37 cellular contexts compared by ENCODE assay signal in genomic region chr9:89937051-89937450, GRCh38.
DNase-seq lines count a peak whose midpoint lies in the region; ATAC-seq, FAIRE-seq and TF ChIP-seq lines count a peak whose summit lies in the region.
"Had no signal": no experiment of that assay in that cellular context is flagged by ENCODE, and none has a peak within 500 bp of the region (broad histone marks: within the 10 kb centered on the region; RNA-seq: fewer than 3 reads in every experiment).

No MANE protein-coding gene starts in this region.

- in situ Hi-C loops in HepG2 (cut with HindIII; ENCODE audit: extremely low pct_ligation_motif_present, low pct_unique_long_range_greater_than_20kb), result no loop called here

- no peak for TF ChIP-seq RAD21 in HepG2 (CRISPR knock-in tag; IDR thresholded peaks at IDR 0.05)

- H3K27me3 ChIP-seq in thyroid gland, result no peaks in the 10 kb centered on the region
- no peaks in the 10 kb centered on the region for H3K27me3 ChIP-seq in vagina
- H3K27me3 ChIP-seq in HepG2 (ENCODE audit: control insufficient read depth in 1 of 2, insufficient read depth in 2 of 2, low read length in 2 of 2), result peaks cover 0 to 16% of the 10 kb centered on the region in 2 experiments; a peak in 2 of 5 replicates
- H3K27me3 ChIP-seq: BLaER1; BLaER1 treated with 17β-estradiol and CSF1 and Interleukin-3, amounts not matched to agents 10 nM and 100 nM had no signal

- H3K4me3 Mint-ChIP-seq in progenitor cell of endocrine pancreas (ENCODE audit: low read depth), result no peak overlapping the region
- H3K4me3 Mint-ChIP-seq: B cell; CD14-positive monocyte; CD4-positive, alpha-beta memory T cell; CD4-positive, alpha-beta T cell; CD4-positive, CD25-positive, alpha-beta regulatory T cell; CD8-positive, alpha-beta memory T cell; CD8-positive, alpha-beta T cell had no signal

- H3K27ac ChIP-seq in coronary artery, result no peak overlapping the region
- H3K27ac ChIP-seq in thyroid gland, result no peak overlapping the region
- peak overlapping the region; percentile 67 for H3K27ac ChIP-seq in vagina
- H3K27ac ChIP-seq in HepG2 (ENCODE audit: extremely low read length, insufficient read depth, low read length), result no peak overlapping the region
- H3K27ac ChIP-seq: 22Rv1; A549; BLaER1; BLaER1 treated with 17β-estradiol and CSF1 and Interleukin-3, amounts not matched to agents 10 nM and 100 nM; C4-2B had no signal

- H3K4me3 ChIP-seq in coronary artery (no peak overlapping the region), thyroid gland (replicated peaks in 1 of 3) (no peak overlapping the region), vagina (no peak overlapping the region), HepG2 (replicated peaks in 1 of 3; ENCODE audit: insufficient read depth in 1 of 3, low read depth in 2 of 3, low read length in 3 of 3) (no peak overlapping the region)
- H3K4me3 ChIP-seq: A549; BLaER1; BLaER1 treated with 17β-estradiol and CSF1 and Interleukin-3, amounts not matched to agents 10 nM and 100 nM had no signal

- H3K4me2 ChIP-seq in HepG2 (ENCODE audit: low read depth, low read length), result no peak overlapping the region
- H3K4me2 ChIP-seq: A549; BLaER1; BLaER1 treated with 17β-estradiol and CSF1 and Interleukin-3, amounts not matched to agents 10 nM and 100 nM had no signal

- peak; percentile 24 for DNase-seq in activated CD8-positive, alpha-beta memory T cell treated with anti-CD3 and anti-CD28 coated beads for 24 hours
- DNase-seq in activated CD8-positive, alpha-beta memory T cell treated with anti-CD3 and anti-CD28 coated beads, Interleukin-2, amount 50 U/mL, for 4 hours, result no peak
- DNase-seq in coronary artery (ENCODE audit: low spot score), result peak; percentile 52
- DNase-seq in thyroid gland, result peak; percentile 49 to 75
- DNase-seq in vagina (ENCODE audit: extremely low spot score in 2 of 2), result no peak
- DNase-seq in HepG2 (ENCODE audit: low spot score), result no peak
- DNase-seq in SW480 (ENCODE audit: low spot score), result no peak
- no peak for DNase-seq in progenitor cell of endocrine pancreas (ENCODE audit: low spot score, unreplicated experiment)
- DNase-seq: 8988T; ACHN; AML-193; BE2C; C1 segment of cervical spinal cord; Caco-2; Calu3; CD4-positive, alpha-beta memory T cell; CD4-positive, alpha-beta T cell; CD4-positive, CD25-positive, alpha-beta regulatory T cell; CD8-positive, alpha-beta memory T cell; CD8-positive, alpha-beta T cell; COR-L47; DMS 273 treated with DMSO at 0.1 percent for 48 hours; DMS153; DMS53; DMS79; DMS79 treated with DMSO at 0.1 percent for 48 hours; DND-41; EL had no signal

- H3K27ac Mint-ChIP-seq in progenitor cell of endocrine pancreas, result no peak overlapping the region
- H3K27ac Mint-ChIP-seq: B cell; CD4-positive, alpha-beta memory T cell; CD4-positive, alpha-beta T cell; CD4-positive, CD25-positive, alpha-beta regulatory T cell; CD8-positive, alpha-beta memory T cell; CD8-positive, alpha-beta T cell had no signal

- POLR2A ChIA-PET in HepG2 (lab: Yijun Ruan, JAX), result no interaction called here

- H3K27me3 Mint-ChIP-seq in progenitor cell of endocrine pancreas, result peaks cover 37% of the 10 kb centered on the region

- no TSS peak for BruUV-seq in HepG2 (replicated peaks; lab: Mats Ljungman, UMichigan)

- CTCF ChIA-PET in HepG2 (lab: Yijun Ruan, JAX; ENCODE audit: low intra/inter-chr PET ratio, low total read pairs), result no interaction called here

- TF ChIP-seq EP300 in HepG2 (IDR thresholded peaks at IDR 0.05; ENCODE audit: low read depth in 2 of 2, low read length in 2 of 2) (no peak), HepG2 (CRISPR knock-in tag; IDR thresholded peaks at IDR 0.05; ENCODE audit: borderline replicate concordance) (no peak)

- no peaks in the 10 kb centered on the region for H3K36me3 Mint-ChIP-seq in progenitor cell of endocrine pancreas (ENCODE audit: insufficient read depth)
- H3K36me3 Mint-ChIP-seq: CD14-positive monocyte; CD4-positive, alpha-beta memory T cell; CD4-positive, CD25-positive, alpha-beta regulatory T cell; CD8-positive, alpha-beta memory T cell; CD8-positive, alpha-beta T cell had no signal

- H3K9ac ChIP-seq in HepG2 (ENCODE audit: insufficient read depth, low read depth, low read length), result no peak overlapping the region
- H3K9ac ChIP-seq: BLaER1; BLaER1 treated with 17β-estradiol and CSF1 and Interleukin-3, amounts not matched to agents 10 nM and 100 nM had no signal

- H3K79me2 ChIP-seq in HepG2 (ENCODE audit: insufficient read depth, low read length), result no peaks in the 10 kb centered on the region

- ATAC-seq in HepG2, result no peak
- ATAC-seq: A549; CD8-positive, alpha-beta T cell had no signal

- intact Hi-C loops in thyroid gland (cut with DNase I), result no loop called here
- intact Hi-C loops in vagina (cut with DNase I), result no loop called here
- intact Hi-C loops in HepG2 (cut with micrococcal nuclease; ENCODE audit: unreplicated experiment), result no loop called here

- no peaks in the 10 kb centered on the region for H4K20me1 ChIP-seq in HepG2 (ENCODE audit: insufficient read depth, low read length)
- H4K20me1 ChIP-seq: BLaER1; BLaER1 treated with 17β-estradiol and CSF1 and Interleukin-3, amounts not matched to agents 10 nM and 100 nM had no signal

- no peaks in the 10 kb centered on the region for H3K9me3 Mint-ChIP-seq in progenitor cell of endocrine pancreas (ENCODE audit: low read depth)
- H3K9me3 Mint-ChIP-seq: CD14-positive monocyte; CD4-positive, alpha-beta memory T cell; CD4-positive, alpha-beta T cell; CD4-positive, CD25-positive, alpha-beta regulatory T cell; CD8-positive, alpha-beta memory T cell; CD8-positive, alpha-beta T cell had no signal

- H3K36me3 ChIP-seq in thyroid gland (no peaks in the 10 kb centered on the region), vagina (no peaks in the 10 kb centered on the region), HepG2 (replicated peaks in 1 of 2; ENCODE audit: control insufficient read depth in 1 of 2, insufficient read depth in 2 of 2, low read length in 2 of 2) (no peaks in the 10 kb centered on the region)
- H3K36me3 ChIP-seq: BE2C; BLaER1; BLaER1 treated with 17β-estradiol and CSF1 and Interleukin-3, amounts not matched to agents 10 nM and 100 nM had no signal

- no peak for FAIRE-seq in HepG2 (lab: Jason Lieb, UNC)
- FAIRE-seq: A204.1, A549, D721Med had no signal

- H3K9me3 ChIP-seq in thyroid gland, result no peaks in the 10 kb centered on the region
- no peaks in the 10 kb centered on the region for H3K9me3 ChIP-seq in vagina
- H3K9me3 ChIP-seq in HepG2 (ENCODE audit: low read length), result no peaks in the 10 kb centered on the region
- H3K9me3 ChIP-seq: A549; BE2C; BLaER1; BLaER1 treated with 17β-estradiol and CSF1 and Interleukin-3, amounts not matched to agents 10 nM and 100 nM; Caco-2 had no signal

- H2AFZ ChIP-seq in HepG2 (ENCODE audit: low read length), result no peak overlapping the region

- TF ChIP-seq CTCF in coronary artery (IDR thresholded peaks at IDR 0.05) (no peak), thyroid gland (IDR thresholded peaks at IDR 0.05) (no peak), vagina (IDR thresholded peaks at IDR 0.05) (no peak), HepG2 (CRISPR knock-in tag; IDR thresholded peaks at IDR 0.05) (no peak), progenitor cell of endocrine pancreas (IDR thresholded peaks at IDR 0.05; ENCODE audit: unreplicated experiment) (no peak)

- WGBS in thyroid gland, 2 donors, result 14 to 47% methylated on average over 2 of the region's 2 CpGs
- WGBS in HepG2 (ENCODE audit: low lambda C conversion rate), result 0% methylated on average over 2 of the region's 2 CpGs

- peaks cover 10% of the 10 kb centered on the region for H3K4me1 Mint-ChIP-seq in progenitor cell of endocrine pancreas (ENCODE audit: low read depth)
- H3K4me1 Mint-ChIP-seq: CD4-positive, alpha-beta memory T cell; CD8-positive, alpha-beta memory T cell had no signal

- H3K4me1 ChIP-seq in thyroid gland, result peaks cover 27 to 48% of the 10 kb centered on the region in 2 donors
- peaks cover 44% of the 10 kb centered on the region for H3K4me1 ChIP-seq in vagina
- H3K4me1 ChIP-seq in HepG2 (ENCODE audit: insufficient read depth, low read length), result no peaks in the 10 kb centered on the region
- H3K4me1 ChIP-seq: A549, BE2C, Caco-2 had no signal

- TF ChIP-seq POLR2A in thyroid gland (IDR thresholded peaks at IDR 0.05) (no peak), vagina (IDR thresholded peaks at IDR 0.05) (no peak), HepG2 (IDR thresholded peaks at IDR 0.05; ENCODE audit: insufficient read depth in 1 of 2, low read depth in 2 of 2, low read length in 2 of 2) (no peak)

TF ChIP-seq in HepG2, 621 proteins besides CTCF, POLR2A, EP300 and RAD21 (continues in another document):
- TF ChIP-seq PCBP1 (IDR thresholded peaks at IDR 0.05; ENCODE audit: borderline replicate concordance, low read depth, low read length) (no peak), MBNL3 (CRISPR knock-in tag; conservative IDR thresholded peaks at IDR 0.05) (no peak), KLF12 (CRISPR knock-in tag; IDR thresholded peaks at IDR 0.05; ENCODE audit: borderline replicate concordance) (no peak), FOXO4 (CRISPR knock-in tag; conservative IDR thresholded peaks at IDR 0.05) (no peak), KDM4B (CRISPR knock-in tag; IDR thresholded peaks at IDR 0.05) (no peak), CBFB (CRISPR knock-in tag; IDR thresholded peaks at IDR 0.05) (no peak), HOXA3 (CRISPR knock-in tag; IDR thresholded peaks at IDR 0.05) (no peak), EEA1 (CRISPR knock-in tag; IDR thresholded peaks at IDR 0.05; ENCODE audit: borderline replicate concordance) (no peak), SYNCRIP (IDR thresholded peaks at IDR 0.05; ENCODE audit: insufficient read depth, low read depth, low read length) (no peak)

Comparison
In these comparisons a context has a peak if more than half of its experiments do, and no peak if none do; other contexts are left out.
1. DNase-seq: peak in activated CD8-positive, alpha-beta memory T cell treated with anti-CD3 and anti-CD28 coated beads for 24 hours (single experiment), coronary artery (single experiment) and thyroid gland (2 of 2); none in activated CD8-positive, alpha-beta memory T cell treated with anti-CD3 and anti-CD28 coated beads, Interleukin-2, amount 50 U/mL, for 4 hours (single experiment), vagina (0 of 2), HepG2 (single experiment), SW480 (single experiment) and progenitor cell of endocrine pancreas (single experiment).